ENCODE assay signal across 8 cellular contexts in the genomic region with DNA sequence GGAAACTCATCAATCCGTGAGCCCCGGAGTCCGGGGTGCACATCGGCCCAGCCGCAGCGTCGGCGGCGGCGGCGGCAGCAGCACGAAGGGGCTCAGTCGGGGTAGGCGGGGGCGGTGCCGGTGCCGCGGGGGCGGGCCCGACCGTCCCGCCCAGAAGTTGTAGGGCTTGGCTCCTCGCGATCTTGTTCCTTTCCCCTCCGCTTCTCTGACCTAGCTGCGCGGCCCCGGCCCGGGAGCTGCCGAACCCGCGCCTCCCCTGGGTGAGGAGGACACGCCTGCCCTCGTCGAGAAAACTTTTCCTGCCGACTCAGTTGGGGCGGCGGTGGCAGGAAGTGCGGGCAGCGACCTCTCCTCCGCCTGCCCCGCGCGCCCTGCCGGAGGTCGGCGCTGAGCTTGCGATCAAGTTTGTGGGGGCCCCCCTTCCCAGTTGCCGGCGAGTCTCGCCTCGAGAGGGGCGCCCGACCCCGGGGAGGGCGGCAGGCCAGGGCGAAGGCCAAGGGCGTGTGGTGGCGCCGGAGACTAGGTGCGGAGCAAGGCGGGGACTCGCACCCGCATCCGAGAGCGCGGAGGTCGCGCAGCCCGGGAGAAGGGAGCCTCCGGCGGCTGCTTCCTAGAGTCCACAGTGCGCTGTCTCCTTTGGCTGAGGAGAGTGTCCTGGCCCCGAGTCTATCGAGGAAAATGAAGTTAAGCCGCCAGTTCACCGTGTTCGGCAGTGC.
A peak's percentile ranks its signal among the peaks of the same experiment; 100 is the strongest.
DNase-seq lines count a peak whose midpoint lies in the region; ATAC-seq and TF ChIP-seq lines count a peak whose summit lies in the region.

TSS of gene MAN2A1 (plus strand) at position 188 of the 716 bp plus-strand sequence. CDS start at position 679, 491 bp downstream.

- no peaks in the 10 kb centered on the region for H3K9me2 ChIP-seq in OCI-LY1 (ENCODE audit: low read depth, low read length)

- peak within 1 kb of the TSS; percentile 85 for H3K9ac ChIP-seq in OCI-LY1 (ENCODE audit: low read length)

- H3F3A ChIP-seq in OCI-LY1 (ENCODE audit: insufficient read depth, low read length), result no peaks in the 10 kb centered on the region

- peak within 1 kb of the TSS; percentile 76; the same call in 1 of the 2 replicates for H2AFZ ChIP-seq in OCI-LY1 (ENCODE audit: low read length)

- peak within 1 kb of the TSS; percentile 78 for H3K27ac ChIP-seq in OCI-LY1 (ENCODE audit: low read depth, low read length, poor library complexity, severe bottlenecking)
- H3K27ac ChIP-seq in muscle layer of duodenum (ENCODE audit: low read length), result peak within 1 kb of the TSS; percentile 91

- TF ChIP-seq CTCF in OCI-LY1 (IDR thresholded peaks at IDR 0.05; ENCODE audit: low read length), result no peak

- H3K9me3 ChIP-seq in OCI-LY1 (ENCODE audit: low read length) (0 out of 2 replicates have a peak, but pooled peaks cover 5% of the 10 kb centered on the region), muscle layer of duodenum (ENCODE audit: control insufficient read depth in 1 of 2, low read length in 2 of 2) (peaks cover 4 to 6% of the 10 kb centered on the region in 2 donors)

- TF ChIP-seq POLR2A in erythroblast (IDR thresholded peaks at IDR 0.05; ENCODE audit: low read length), result peak; percentile 26

- H3K4me2 ChIP-seq in OCI-LY1 (ENCODE audit: low read length), result peak within 1 kb of the TSS; percentile 63

- H3K4me3 ChIP-seq in OCI-LY1 (ENCODE audit: low read depth, low read length, poor library complexity, severe bottlenecking) (peak within 1 kb of the TSS; percentile 98), muscle layer of duodenum (ENCODE audit: low read depth in 1 of 2, low read length in 2 of 2) (peak within 1 kb of the TSS; percentile 59 to 96)

- DNase-seq in C1 segment of cervical spinal cord (lab: John Stamatoyannopoulos, UW), result peak in 10 of 14 donors; percentile 13 to 87 (median 81)
- peak; percentile 88 for DNase-seq in activated T-cell treated with anti-CD3 and anti-CD28 coated beads, Interleukin-2, amount 50 U/mL, for 1 hour
- DNase-seq in erythroblast (lab: John Stamatoyannopoulos, UW), result peak; percentile 87 to 93
- DNase-seq in stimulated activated CD8-positive, alpha-beta memory T cell treated with anti-CD3 and anti-CD28 coated beads, Interleukin-7, amount 100 ng/mL, for 48 hours (ENCODE audit: extremely low read depth in 1 of 2, low read depth in 1 of 2), result peak; percentile 57 to 63

- H3K79me2 ChIP-seq in OCI-LY1 (ENCODE audit: insufficient read depth, low read length), result peaks cover 36% of the 10 kb centered on the region

- peaks cover 12% of the 10 kb centered on the region for H3K36me3 ChIP-seq in OCI-LY1 (ENCODE audit: insufficient read depth, low read length)
- no peaks in the 10 kb centered on the region for H3K36me3 ChIP-seq in muscle layer of duodenum (ENCODE audit: control insufficient read depth in 1 of 2, insufficient read depth in 2 of 2, low read length in 2 of 2)

- H4K20me1 ChIP-seq in OCI-LY1 (ENCODE audit: insufficient read depth, low read length), result no peaks in the 10 kb centered on the region

- H3K27me3 ChIP-seq in OCI-LY1 (ENCODE audit: insufficient read depth, low read length), result no peaks in the 10 kb centered on the region
- H3K27me3 ChIP-seq in muscle layer of duodenum (ENCODE audit: low read depth, low read length), result no peaks in the 10 kb centered on the region

- peaks cover 36% of the 10 kb centered on the region for H3K4me1 ChIP-seq in OCI-LY1 (ENCODE audit: insufficient read depth, low read length, severe bottlenecking)
- peaks cover 8 to 29% of the 10 kb centered on the region in 2 donors for H3K4me1 ChIP-seq in muscle layer of duodenum (ENCODE audit: control insufficient read depth in 1 of 2, insufficient read depth in 2 of 2, low read length in 2 of 2)

- peak; percentile 45 for ATAC-seq in GM19351 (IDR thresholded peaks at IDR 0.05; ENCODE audit: unreplicated experiment)
- ATAC-seq in HG03469 (IDR thresholded peaks at IDR 0.05; ENCODE audit: unreplicated experiment), result peak; percentile 31

Comparison
In these comparisons a context has a peak if more than half of its experiments do, and no peak if none do; other contexts are left out.
1. Peak in every context shown above with its lines: DNase-seq, ATAC-seq, H3K4me3 ChIP-seq and H3K27ac ChIP-seq.